8 cellular contexts compared by ENCODE assay signal in the genomic region with DNA sequence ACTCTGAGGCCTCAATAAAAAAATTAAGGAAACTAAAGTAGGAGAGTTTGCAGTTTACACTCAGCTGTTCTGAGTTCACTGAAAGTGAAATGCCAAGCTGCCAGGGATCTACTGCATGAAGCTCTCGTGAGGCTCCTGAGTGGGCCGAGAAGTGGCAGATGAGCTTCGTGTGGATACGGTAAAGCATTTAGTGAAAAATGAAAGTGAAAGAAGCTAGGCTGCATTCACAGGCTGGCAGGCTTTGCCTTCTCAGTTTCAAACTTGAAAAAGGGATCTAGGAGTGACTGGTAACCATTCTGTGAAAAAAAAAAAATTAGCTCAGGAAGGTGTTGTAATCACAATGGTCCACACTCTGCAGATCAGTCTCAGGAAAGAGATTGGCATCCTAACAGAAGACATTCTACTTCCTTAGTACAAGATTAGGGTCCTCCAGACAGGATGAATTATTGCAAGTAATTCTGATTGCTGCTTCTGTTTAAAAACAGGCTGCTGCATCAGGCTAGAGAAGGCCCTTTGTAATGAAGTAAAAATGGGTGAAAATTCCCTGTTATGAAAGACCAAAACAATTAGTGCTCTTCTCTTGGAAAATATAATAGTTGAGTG.
DNase-seq lines count a peak whose midpoint lies in the region; ATAC-seq and TF ChIP-seq lines count a peak whose summit lies in the region.

No MANE protein-coding gene starts in this region.

- H3K27ac ChIP-seq in CD4-positive, alpha-beta T cell (ENCODE audit: low read depth, low read length) = peak overlapping the region; percentile 41
- H3K27ac ChIP-seq in spleen = peak overlapping the region; percentile 26 to 70 (median 56)

- DNase-seq in CD4-positive, alpha-beta T cell = peak; percentile 0 to 37 (median 7)
- DNase-seq in SIG-M5 treated with dmso at 0.1 percent for 504 hours (lab: John Stamatoyannopoulos, UW; ENCODE audit: unreplicated experiment) (peak; percentile 74), hepatic stellate cell (ENCODE audit: low spot score) (peak; percentile 24), spleen (peak; percentile 80), cerebellum (ENCODE audit: low spot score) (no peak)

- H3K36me3 Mint-ChIP-seq in CD4-positive, alpha-beta T cell (ENCODE audit: low read depth) = no peaks in the 10 kb centered on the region
- no peaks in the 10 kb centered on the region for H3K36me3 Mint-ChIP-seq in activated naive CD8-positive, alpha-beta T cell

- WGBS in spleen, 5 donors = 0 to 5% (median 1%) methylated on average over 4 of the region's 4 CpGs

- H3K27me3 Mint-ChIP-seq in CD4-positive, alpha-beta T cell = no peaks in the 10 kb centered on the region
- H3K27me3 Mint-ChIP-seq in activated naive CD8-positive, alpha-beta T cell = no peaks in the 10 kb centered on the region

- H3K4me3 ChIP-seq in spleen = peak overlapping the region in 4 of 8 donors; percentile 3 to 53 (median 22)

- intact Hi-C loops in CD4-positive, alpha-beta T cell (cut with DNase I, micrococcal nuclease) = no loop called here
- intact Hi-C loops in spleen (cut with DNase I; ENCODE audit: low total_unique reads) = no loop called here

- peak overlapping the region; percentile 88 for H3K4me3 Mint-ChIP-seq in CD4-positive, alpha-beta T cell
- H3K4me3 Mint-ChIP-seq in activated naive CD8-positive, alpha-beta T cell = peak overlapping the region; percentile 78

- peak overlapping the region; percentile 95 for H3K27ac Mint-ChIP-seq in CD4-positive, alpha-beta T cell
- H3K27ac Mint-ChIP-seq in activated naive CD8-positive, alpha-beta T cell = peak overlapping the region; percentile 76

- ATAC-seq in CD4-positive, alpha-beta T cell (ENCODE audit: poor library complexity) = peak; percentile 91
- ATAC-seq in GM19395 (IDR thresholded peaks at IDR 0.05; ENCODE audit: unreplicated experiment) (peak; percentile 99), HG03457 (IDR thresholded peaks at IDR 0.05; ENCODE audit: unreplicated experiment) (peak; percentile 99)

- H3K36me3 ChIP-seq in spleen = no peaks in the 10 kb centered on the region

- no peak for TF ChIP-seq POLR2A in spleen (IDR thresholded peaks at IDR 0.05)

- H3K4me1 ChIP-seq in spleen = peaks cover 0 to 20% (median 12%) of the 10 kb centered on the region in 6 donors

- peaks cover 16% of the 10 kb centered on the region for H3K4me1 Mint-ChIP-seq in CD4-positive, alpha-beta T cell (ENCODE audit: low read depth)
- peaks cover 12% of the 10 kb centered on the region for H3K4me1 Mint-ChIP-seq in activated naive CD8-positive, alpha-beta T cell (ENCODE audit: low read depth)

- H3K9me3 ChIP-seq in CD4-positive, alpha-beta T cell (ENCODE audit: control insufficient read depth, low read length) = no peaks in the 10 kb centered on the region
- H3K9me3 ChIP-seq in spleen = no peaks in the 10 kb centered on the region

- no peaks in the 10 kb centered on the region for H3K27me3 ChIP-seq in CD4-positive, alpha-beta T cell (ENCODE audit: control insufficient read depth, insufficient read depth, low read length)
- H3K27me3 ChIP-seq in spleen (replicated peaks in 1 of 7) = no peaks in the 10 kb centered on the region

- H3K9me3 Mint-ChIP-seq in CD4-positive, alpha-beta T cell = no peaks in the 10 kb centered on the region
- no peaks in the 10 kb centered on the region for H3K9me3 Mint-ChIP-seq in activated naive CD8-positive, alpha-beta T cell (ENCODE audit: low read depth)

- TF ChIP-seq CTCF in CD4-positive, alpha-beta T cell (IDR thresholded peaks at IDR 0.05) = no peak
- no peak for TF ChIP-seq CTCF in spleen (IDR thresholded peaks at IDR 0.05 in 8 of 11, conservative IDR thresholded peaks at IDR 0.05 in 3 of 11)

- CTCF ChIA-PET in CD4-positive, alpha-beta T cell (lab: Charles Lee) = interaction anchor here (1.1 kb wide), 2 partner anchors 9 to 10 kb away, joined by 3 read pairs; no protein-coding TSS in a partner anchor

- POLR2A ChIA-PET in CD4-positive, alpha-beta T cell (lab: Charles Lee) = interaction anchor here (0.5 to 1.5 kb wide), 3 partner anchors 12 to 101 kb away, joined by 3 to 4 read pairs (median 3); no protein-coding TSS in a partner anchor
